33 cellular contexts compared by ENCODE assay signal in genomic region chr9:28909526-28909925, GRCh38.
"Had no signal": no experiment of that assay in that cellular context is flagged by ENCODE, and none has a peak within 500 bp of the region (broad histone marks: within the 10 kb centered on the region; RNA-seq: fewer than 3 reads in every experiment).

No MANE protein-coding gene starts in this region.

- H3K9me3 Mint-ChIP-seq: activated CD4-positive, alpha-beta T cell treated with anti-CD3 and anti-CD28 coated beads, Interleukin-2, amount 10 ng/mL, durations not matched to agents 24 days and 14 days; activated naive CD4-positive, alpha-beta T cell treated with anti-CD3 and anti-CD28 coated beads for 36 hours; activated T-helper 1 cell treated with anti-CD3 and anti-CD28 coated beads, Interleukin-12 subunit alpha, Interleukin-12 subunit beta, Interleukin-2, Interleukin-4 antibody, amounts not matched to agents 30 ng/mL and 10 ng/mL and 1 ng/mL, durations not matched to agents 14 hours and 24 hours and 36 hours had no signal

- H3K27ac Mint-ChIP-seq: activated CD4-positive, alpha-beta memory T cell treated with anti-CD3 and anti-CD28 coated beads for 36 hours; activated CD4-positive, alpha-beta T cell treated with anti-CD3 and anti-CD28 coated beads for 36 hours; activated CD4-positive, alpha-beta T cell treated with anti-CD3 and anti-CD28 coated beads, Interleukin-2, amount 10 ng/mL, durations not matched to agents 24 days and 14 days; activated CD8-positive, alpha-beta memory T cell treated with anti-CD3 and anti-CD28 coated beads, Interleukin-2, amount 10 ng/mL, durations not matched to agents 7 days and 5 days; activated CD8-positive, alpha-beta T cell treated with anti-CD3 and anti-CD28 coated beads, Interleukin-2, amount 10 ng/mL, durations not matched to agents 7 days and 5 days; activated naive CD4-positive, alpha-beta T cell treated with anti-CD3 and anti-CD28 coated beads for 36 hours; activated naive CD4-positive, alpha-beta T cell treated with anti-CD3 and anti-CD28 coated beads, Interleukin-2, amount 50 U/mL, for 24 hours; activated naive CD8-positive, alpha-beta T cell treated with anti-CD3 and anti-CD28 coated beads for 36 hours; activated naive CD8-positive, alpha-beta T cell treated with anti-CD3 and anti-CD28 coated beads, Interleukin-2, amount 50 U/mL, for 24 hours; activated T-helper 1 cell treated with anti-CD3 and anti-CD28 coated beads, Interleukin-12 subunit alpha, Interleukin-12 subunit beta, Interleukin-2, Interleukin-4 antibody, amounts not matched to agents 30 ng/mL and 10 ng/mL and 1 ng/mL, durations not matched to agents 14 hours and 24 hours and 36 hours; activated T-helper 2 cell treated with anti-CD3 and anti-CD28 coated beads, Interferon-gamma antibody, Interleukin-2, Interleukin-4, amounts not matched to agents 10 μg/mL and 5 μg/mL and 100 μg/mL, durations not matched to agents 14 hours and 24 hours and 36 hours; T-helper 17 cell had no signal

- H3K27me3 Mint-ChIP-seq: activated CD4-positive, alpha-beta memory T cell treated with anti-CD3 and anti-CD28 coated beads for 36 hours; activated CD4-positive, alpha-beta T cell treated with anti-CD3 and anti-CD28 coated beads for 36 hours; activated CD4-positive, alpha-beta T cell treated with anti-CD3 and anti-CD28 coated beads, Interleukin-2, amount 10 ng/mL, durations not matched to agents 24 days and 14 days; activated CD8-positive, alpha-beta memory T cell treated with anti-CD3 and anti-CD28 coated beads, Interleukin-2, amount 10 ng/mL, durations not matched to agents 7 days and 5 days; activated naive CD4-positive, alpha-beta T cell treated with anti-CD3 and anti-CD28 coated beads, Interleukin-2, amount 50 U/mL, for 24 hours; activated naive CD8-positive, alpha-beta T cell treated with anti-CD3 and anti-CD28 coated beads for 36 hours; activated naive CD8-positive, alpha-beta T cell treated with anti-CD3 and anti-CD28 coated beads, Interleukin-2, amount 50 U/mL, for 24 hours; T-helper 17 cell had no signal

- FAIRE-seq: endometrium, endothelial cell of umbilical vein had no signal

- H3K4me3 ChIP-seq: adrenal gland, body of pancreas, cardiac muscle cell, colonic mucosa, gastrocnemius medialis, heart left ventricle had no signal

- DNase-seq: activated CD4-positive, alpha-beta memory T cell treated with anti-CD3 and anti-CD28 coated beads for 36 hours; activated CD4-positive, alpha-beta T cell treated with anti-CD3 and anti-CD28 coated beads for 36 hours; activated CD4-positive, alpha-beta T cell treated with anti-CD3 and anti-CD28 coated beads, Interleukin-2, amount 10 ng/mL, durations not matched to agents 24 days and 14 days; activated CD4-positive, CD25-positive, alpha-beta regulatory T cell; activated CD4-positive, CD25-positive, alpha-beta regulatory T cell treated with anti-CD3 and anti-CD28 coated beads, Interleukin-2, amount 50 U/mL, for 72 hours; activated CD8-positive, alpha-beta memory T cell treated with anti-CD3 and anti-CD28 coated beads, Interleukin-2, amount 10 ng/mL, durations not matched to agents 7 days and 5 days; activated CD8-positive, alpha-beta memory T cell treated with anti-CD3 and anti-CD28 coated beads, Interleukin-2, amount 50 U/mL, for 4 hours; activated CD8-positive, alpha-beta T cell treated with anti-CD3 and anti-CD28 coated beads, Interleukin-2, amount 10 ng/mL, durations not matched to agents 7 days and 5 days; activated effector memory CD4-positive, alpha-beta T cell treated with anti-CD3 and anti-CD28 coated beads, Interleukin-2, amount 50 U/mL, for 16 hours; activated naive CD4-positive, alpha-beta T cell treated with anti-CD3 and anti-CD28 coated beads for 36 hours; activated naive CD8-positive, alpha-beta T cell treated with anti-CD3 and anti-CD28 coated beads for 36 hours; activated naive CD8-positive, alpha-beta T cell treated with anti-CD3 and anti-CD28 coated beads, Interleukin-2, amount 50 U/mL, for 24 hours; activated T-cell treated with anti-CD3 and anti-CD28 coated beads, Interleukin-2, amount 50 U/mL, for 1 hour; activated T-cell treated with anti-CD3 and anti-CD28 coated beads, Interleukin-2, amount 50 U/mL, for 48 hours; adrenal gland; amygdala; aorta; body of pancreas; central memory CD4-positive, alpha-beta T cell; cerebellar nuclear complex; colonic mucosa; effector CD8-positive, alpha-beta T cell; foreskin fibroblast; gastrocnemius medialis; glutamatergic neuron; heart left ventricle; T-helper 17 cell had no signal

- H3K4me1 Mint-ChIP-seq: activated CD4-positive, alpha-beta T cell treated with anti-CD3 and anti-CD28 coated beads for 36 hours; activated CD4-positive, alpha-beta T cell treated with anti-CD3 and anti-CD28 coated beads, Interleukin-2, amount 10 ng/mL, durations not matched to agents 24 days and 14 days; activated CD8-positive, alpha-beta memory T cell treated with anti-CD3 and anti-CD28 coated beads, Interleukin-2, amount 10 ng/mL, durations not matched to agents 7 days and 5 days; activated naive CD4-positive, alpha-beta T cell treated with anti-CD3 and anti-CD28 coated beads, Interleukin-2, amount 50 U/mL, for 24 hours; activated naive CD8-positive, alpha-beta T cell treated with anti-CD3 and anti-CD28 coated beads for 36 hours; activated naive CD8-positive, alpha-beta T cell treated with anti-CD3 and anti-CD28 coated beads, Interleukin-2, amount 50 U/mL, for 24 hours; T-helper 17 cell had no signal

- H3K36me3 Mint-ChIP-seq: activated CD4-positive, alpha-beta memory T cell treated with anti-CD3 and anti-CD28 coated beads for 36 hours; activated CD8-positive, alpha-beta memory T cell treated with anti-CD3 and anti-CD28 coated beads, Interleukin-2, amount 10 ng/mL, durations not matched to agents 7 days and 5 days; activated naive CD4-positive, alpha-beta T cell treated with anti-CD3 and anti-CD28 coated beads, Interleukin-2, amount 50 U/mL, for 24 hours; activated naive CD8-positive, alpha-beta T cell treated with anti-CD3 and anti-CD28 coated beads for 36 hours had no signal

- H3K4me3 Mint-ChIP-seq: activated CD4-positive, alpha-beta memory T cell treated with anti-CD3 and anti-CD28 coated beads for 36 hours; activated CD4-positive, alpha-beta T cell treated with anti-CD3 and anti-CD28 coated beads for 36 hours; activated CD4-positive, alpha-beta T cell treated with anti-CD3 and anti-CD28 coated beads, Interleukin-2, amount 10 ng/mL, durations not matched to agents 24 days and 14 days; activated CD8-positive, alpha-beta memory T cell treated with anti-CD3 and anti-CD28 coated beads, Interleukin-2, amount 10 ng/mL, durations not matched to agents 7 days and 5 days; activated CD8-positive, alpha-beta T cell treated with anti-CD3 and anti-CD28 coated beads, Interleukin-2, amount 10 ng/mL, durations not matched to agents 7 days and 5 days; activated naive CD4-positive, alpha-beta T cell treated with anti-CD3 and anti-CD28 coated beads for 36 hours; activated naive CD4-positive, alpha-beta T cell treated with anti-CD3 and anti-CD28 coated beads, Interleukin-2, amount 50 U/mL, for 24 hours; activated naive CD8-positive, alpha-beta T cell treated with anti-CD3 and anti-CD28 coated beads for 36 hours; activated naive CD8-positive, alpha-beta T cell treated with anti-CD3 and anti-CD28 coated beads, Interleukin-2, amount 50 U/mL, for 24 hours; activated T-helper 1 cell treated with anti-CD3 and anti-CD28 coated beads, Interleukin-12 subunit alpha, Interleukin-12 subunit beta, Interleukin-2, Interleukin-4 antibody, amounts not matched to agents 30 ng/mL and 10 ng/mL and 1 ng/mL, durations not matched to agents 14 hours and 24 hours and 36 hours; T-helper 17 cell had no signal
